In the genomic region with DNA sequence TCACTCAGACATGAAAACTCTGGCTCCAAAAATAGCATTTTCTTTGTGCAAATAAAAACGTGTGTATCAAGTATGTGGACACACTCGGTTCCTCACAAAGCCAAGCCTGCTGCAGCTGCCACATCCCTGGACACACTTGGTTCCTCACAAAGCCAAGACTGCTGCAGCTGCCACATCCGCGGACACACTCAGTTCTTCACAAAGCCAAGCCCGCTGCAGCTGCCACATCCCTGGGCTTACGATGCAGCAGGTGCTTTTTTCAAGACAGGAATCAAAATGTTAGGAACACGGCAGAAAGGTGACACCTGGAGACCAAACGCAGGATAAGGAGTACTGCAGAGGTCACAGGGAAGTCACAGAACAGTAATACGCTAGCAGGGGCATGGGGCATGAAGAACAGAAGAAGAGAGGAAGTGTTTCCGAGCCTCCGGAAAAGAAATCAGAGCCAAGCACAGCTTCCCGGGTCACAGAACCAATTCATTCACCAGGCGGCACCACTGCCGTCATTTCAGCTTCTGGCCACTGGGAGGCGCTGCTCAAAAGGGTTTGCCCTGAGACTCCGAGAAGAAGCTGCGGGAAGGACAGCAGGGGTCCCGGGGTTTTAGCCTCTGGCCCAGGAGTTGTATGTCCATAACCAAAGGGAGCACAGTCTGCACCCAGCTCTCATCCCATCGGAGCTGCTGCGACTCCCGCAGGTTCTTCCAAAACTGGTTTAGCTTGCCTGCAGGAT, we compare ENCODE assay signal across 8 cellular contexts. TPM values are rescaled to one million over a fixed set of nuclear protein-coding genes. Genes with fewer than 3 reads are reported as not detected.
A peak's percentile ranks its signal among the peaks of the same experiment; 100 is the strongest.
DNase-seq lines count a peak whose midpoint lies in the region; ATAC-seq and TF ChIP-seq lines count a peak whose summit lies in the region.
"Not testable (repeated sequence)": the region's sequence is repeated elsewhere in the genome, so short reads cannot be mapped to it uniquely, and the experiment has no call there.

No MANE protein-coding gene starts in this region.

- H3K9me3 ChIP-seq in gastrocnemius medialis, thoracic aorta: not testable (repeated sequence)

- not testable (repeated sequence) for H3K4me1 ChIP-seq in gastrocnemius medialis
- H3K4me1 ChIP-seq in thoracic aorta (ENCODE audit: control insufficient read depth in 1 of 2, low read depth in 2 of 2) = peaks cover 0 to 15% of the 10 kb centered on the region in 2 donors

- not testable (repeated sequence) for ATAC-seq in left colon; gastrocnemius medialis; thoracic aorta (ENCODE audit: insufficient number of reproducible peaks, low FRiP score, low read depth)

- not testable (repeated sequence) for H3K36me3 ChIP-seq in gastrocnemius medialis, thoracic aorta

- TF ChIP-seq CTCF in gastrocnemius medialis (IDR thresholded peaks at IDR 0.05 in 4 of 5, conservative IDR thresholded peaks at IDR 0.05 in 1 of 5) (peak; percentile 34 to 66 (median 50)), thoracic aorta (IDR thresholded peaks at IDR 0.05) (peak; percentile 79)

- H3K27ac ChIP-seq in gastrocnemius medialis, thoracic aorta: not testable (repeated sequence)

- DNase-seq in Daoy (ENCODE audit: low read depth) (peak; percentile 53), NCI-H1092 treated with DMSO at 0.1 percent for 48 hours (lab: John Stamatoyannopoulos, UW) (peak; percentile 65), SHP77 (lab: John Stamatoyannopoulos, UW) (peak; percentile 76 to 83), activated T-cell treated with anti-CD3 and anti-CD28 coated beads for 48 hours (ENCODE audit: low read depth) (peak; percentile 61), dermis blood vessel endothelial cell (peak; percentile 60), left colon (peak; percentile 49 to 76), gastrocnemius medialis (peak in 1 of 2 donors; percentile 57)
- DNase-seq in thoracic aorta (ENCODE audit: low spot score) = not testable (repeated sequence)

- not testable (repeated sequence) for H3K27me3 ChIP-seq in gastrocnemius medialis; thoracic aorta (replicated peaks; ENCODE audit: insufficient read depth)

- not testable (repeated sequence) for TF ChIP-seq POLR2A in gastrocnemius medialis (IDR thresholded peaks at IDR 0.05)

- intact Hi-C loops in left colon (cut with DNase I, micrococcal nuclease); gastrocnemius medialis (cut with DNase I; ENCODE audit: low total_unique reads): not testable (repeated sequence)

- in situ Hi-C loops in gastrocnemius medialis (cut with MboI; ENCODE audit: low sequenced_read_pairs in 4 of 4) = not testable (repeated sequence)

- H3K4me3 ChIP-seq in gastrocnemius medialis = not testable (repeated sequence)
- H3K4me3 ChIP-seq in thoracic aorta = peak overlapping the region; percentile 31

RNA-seq across cellular contexts. Expression of gene ROPN1B, which starts 40.0 kb away (rescaled TPM):
- 0.27 and 0.46 TPM in 2 replicates for total RNA-seq in Daoy (2014; rRNA removed; shearing (Covaris generic))
- 0.05 TPM in 1 of 2 replicates, not detected in the other for total RNA-seq in dermis blood vessel endothelial cell
- under 1 TPM in 1 of 2 donors, not detected in 1; 0.50 TPM for total RNA-seq in left colon
- total RNA-seq in gastrocnemius medialis = 1 to 10 TPM in 1 of 4 donors, under 1 TPM in 1, not detected in 2; 0.66 to 1.3 TPM
- total RNA-seq in thoracic aorta = not detected
